Comparison of ENCODE assay signal across 1 cellular context in the genomic region with DNA sequence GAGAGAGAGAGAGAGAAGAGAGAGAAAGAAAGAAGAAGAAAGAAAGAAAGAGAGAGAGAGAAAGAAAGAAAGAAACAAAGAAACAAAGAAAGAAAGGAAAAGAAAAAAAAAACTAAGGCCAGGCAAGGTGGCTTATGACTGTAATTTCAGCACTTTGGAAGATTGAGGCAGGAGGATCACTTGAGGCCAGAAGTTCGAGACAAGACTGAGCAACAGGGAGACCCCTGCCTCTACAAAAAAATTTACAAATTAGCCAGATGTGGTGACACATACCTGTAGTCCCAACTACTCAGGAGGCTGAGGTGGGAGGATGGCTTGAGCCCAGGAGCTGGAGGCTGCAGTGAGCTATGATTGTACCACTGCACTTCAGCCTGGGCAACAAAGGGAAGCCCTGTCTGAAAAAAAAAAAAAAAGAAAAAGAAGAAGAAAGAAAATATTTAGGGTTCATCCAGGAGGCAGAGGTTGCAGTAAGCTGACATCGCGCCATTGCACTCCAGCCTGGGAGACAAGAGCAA.
TF ChIP-seq lines count a peak whose summit lies in the region.

No MANE protein-coding gene starts in this region.

TF ChIP-seq in K562, 482 proteins besides CTCF, POLR2A, EP300 and RAD21:
- TF ChIP-seq ZNF512 (tag; IDR thresholded peaks at IDR 0.05) (peak; percentile 77), ZNF561 (CRISPR knock-in tag; conservative IDR thresholded peaks at IDR 0.05) (no peak)
